33 cellular contexts compared by ENCODE assay signal in the genomic region with DNA sequence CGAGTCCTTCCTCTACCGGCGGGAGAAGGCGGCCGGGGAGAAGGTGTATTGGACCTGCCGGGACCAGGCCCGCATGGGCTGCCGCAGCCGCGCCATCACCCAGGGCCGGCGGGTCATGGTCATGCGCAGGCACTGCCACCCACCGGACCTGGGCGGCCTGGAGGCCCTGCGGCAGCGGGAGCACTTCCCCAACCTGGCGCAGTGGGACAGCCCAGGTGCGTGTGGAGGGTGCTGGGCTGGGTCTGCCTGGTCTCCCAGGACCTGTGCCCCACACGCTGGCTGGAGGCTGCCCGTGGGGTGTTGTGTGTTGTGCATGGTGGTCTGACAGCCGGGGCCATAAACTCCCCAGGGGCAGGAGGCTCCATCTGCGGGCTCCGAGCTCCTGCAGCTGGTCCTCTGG. TPM values are rescaled to one million over a fixed set of nuclear protein-coding genes. Genes with fewer than 3 reads are reported as not detected.
"Had no signal": no experiment of that assay in that cellular context is flagged by ENCODE, and none has a peak within 500 bp of the region (broad histone marks: within the 10 kb centered on the region; RNA-seq: fewer than 3 reads in every experiment).

No MANE protein-coding gene starts in this region.

- DNase-seq: dorsolateral prefrontal cortex; effector CD4-positive, alpha-beta T cell; endodermal cell; foreskin keratinocyte; heart right ventricle; hippocampal formation; kidney glomerular epithelial cell; left colon; left ventricle myocardium inferior; lower lobe of right lung; nephron progenitor cell; occipital lobe; stimulated activated CD4-positive, alpha-beta T cell treated with anti-CD3 and anti-CD28 coated beads, Interleukin-12 subunit alpha, Interleukin-12 subunit beta, amount 100 ng/mL, for 4 hours; stimulated activated CD4-positive, alpha-beta T cell treated with anti-CD3 and anti-CD28 coated beads, Interleukin-1b, Interleukin-23, amount 100 ng/mL, for 48 hours; stimulated activated CD4-positive, alpha-beta T cell treated with anti-CD3 and anti-CD28 coated beads, Interleukin-4, amount 100 ng/mL, for 1 hour; stimulated activated CD8-positive, alpha-beta memory T cell treated with anti-CD3 and anti-CD28 coated beads, Interleukin-4, amount 100 ng/mL, for 48 hours; stimulated activated naive CD4-positive, alpha-beta T cell; stimulated activated naive CD8-positive, alpha-beta T cell treated with anti-CD3 and anti-CD28 coated beads, Interleukin-15, amount 100 ng/mL, for 72 hours; transverse colon had no signal

- ATAC-seq: foreskin keratinocyte; gastroesophageal sphincter; left colon; naive thymus-derived CD8-positive, alpha-beta T cell; pancreas; stimulated activated naive CD8-positive, alpha-beta T cell treated with anti-CD3 and anti-CD28 coated beads, Interleukin-15, amount 100 ng/mL, for 72 hours had no signal

- H3K27ac ChIP-seq: epithelial cell of prostate, esophagus muscularis mucosa, foreskin keratinocyte, gastroesophageal sphincter, heart right ventricle, left ventricle myocardium inferior, lower lobe of right lung, pancreas, prostate gland, right atrium auricular region, suprapubic skin, transverse colon, vagina had no signal

- H3K4me2 ChIP-seq: smooth muscle cell had no signal

- H3K9me3 ChIP-seq: esophagus muscularis mucosa, gastroesophageal sphincter, heart right ventricle, left ventricle myocardium inferior, lower lobe of right lung, pancreas, prostate gland, right atrium auricular region, suprapubic skin, transverse colon, vagina had no signal

- H3K4me3 ChIP-seq: dorsolateral prefrontal cortex, esophagus muscularis mucosa, gastroesophageal sphincter, heart right ventricle, left ventricle myocardium inferior, lower lobe of right lung, pancreas, prostate gland, right atrium auricular region, smooth muscle cell, suprapubic skin, transverse colon, vagina had no signal

- H3K4me1 ChIP-seq: esophagus muscularis mucosa, foreskin keratinocyte, gastroesophageal sphincter, heart right ventricle, left ventricle myocardium inferior, lower lobe of right lung, pancreas, prostate gland, right atrium auricular region, suprapubic skin, transverse colon, vagina had no signal

- H3K27me3 ChIP-seq: dorsolateral prefrontal cortex, esophagus muscularis mucosa, foreskin keratinocyte, gastroesophageal sphincter, heart right ventricle, pancreas, right atrium auricular region, suprapubic skin, transverse colon, vagina had no signal

RNA-seq across cellular contexts. Expression of gene KREMEN2, which starts 26.9 kb away (rescaled TPM):
- total RNA-seq: fibroblast of lung; gastroesophageal sphincter; heart right ventricle; left ventricle myocardium inferior; lower lobe of right lung; mesenteric fat pad; naive thymus-derived CD8-positive, alpha-beta T cell; occipital lobe; right atrium auricular region; sciatic nerve; ureter; vagina had no signal

RNA-seq across cellular contexts. Expression of gene PKMYT1, which starts 43.1 kb away (rescaled TPM):
- total RNA-seq: naive thymus-derived CD8-positive, alpha-beta T cell had no signal
